Comparison of ENCODE assay signal across 38 cellular contexts in genomic region chr1:171177261-171177660, GRCh38. TPM values are rescaled to one million over a fixed set of nuclear protein-coding genes. Genes with fewer than 3 reads are reported as not detected.
"Had no signal": no experiment of that assay in that cellular context is flagged by ENCODE, and none has a peak within 500 bp of the region (broad histone marks: within the 10 kb centered on the region; RNA-seq: fewer than 3 reads in every experiment).

No MANE protein-coding gene starts in this region.

- H3K27ac ChIP-seq: KMS-11 had no signal

- H3K27me3 ChIP-seq: MG63 had no signal

- H3K4me3 ChIP-seq: MG63 had no signal

- H3K9ac ChIP-seq: KMS-11 had no signal

- H3K4me2 ChIP-seq: KMS-11 had no signal

- DNase-seq: Karpas-422, Kasumi-1, MG63, MM.1S, MV-4-11, NCI-H1048, NCI-H1092, NCI-H1092 treated with DMSO at 0.1 percent for 48 hours, NCI-H1105, NCI-H1105 treated with DMSO at 0.1 percent for 48 hours, NCI-H1417, NCI-H1417 treated with DMSO at 0.1 percent for 48 hours, NCI-H1436, NCI-H1436 treated with DMSO at 0.1 percent for 48 hours, NCI-H146, NCI-H1694, NCI-H1694 treated with DMSO at 0.1 percent for 48 hours, NCI-H187, NCI-H187 treated with DMSO at 0.1 percent for 48 hours, NCI-H1930, NCI-H2029, NCI-H2029 treated with DMSO at 0.1 percent for 48 hours, NCI-H2081, NCI-H2081 treated with DMSO at 0.1 percent for 48 hours, NCI-H2107, NCI-H2171, NCI-H2171 treated with DMSO at 0.1 percent for 48 hours, NCI-H2227 treated with DMSO at 0.1 percent for 48 hours, NCI-H226, NCI-H345, NCI-H446, NCI-H446 treated with DMSO at 0.1 percent for 48 hours, NCI-H510A had no signal

- H3K36me3 ChIP-seq: MG63 had no signal

- H3K9me3 ChIP-seq: MG63 had no signal

RNA-seq across cellular contexts. Expression of gene FMO2, which starts 7.8 kb away (rescaled TPM):
- total RNA-seq: LHCN-M2, M059J, MCF 10A, NCI-H460 had no signal
